ENCODE assay signal across 8 cellular contexts in genomic region chr6:28136585-28137457, GRCh38. TPM values are rescaled to one million over a fixed set of nuclear protein-coding genes. Genes with fewer than 3 reads are reported as not detected.
DNase-seq lines count a peak whose midpoint lies in the region; ATAC-seq and TF ChIP-seq lines count a peak whose summit lies in the region.

No MANE protein-coding gene starts in this region.

- H3K36me3 ChIP-seq in Caco-2 (ENCODE audit: control insufficient read depth, insufficient read depth, low read length): no peaks in the 10 kb centered on the region
- 0 out of 2 replicates have a peak, but pooled peaks cover 3% of the 10 kb centered on the region for H3K36me3 ChIP-seq in HUES6 (ENCODE audit: control insufficient read depth, insufficient read depth, low read length)
- peaks cover 8% of the 10 kb centered on the region for H3K36me3 ChIP-seq in OCI-LY3 (replicated peaks; ENCODE audit: low read depth, low read length)

- no peaks in the 10 kb centered on the region for H3K9me3 Mint-ChIP-seq in Caco-2 (ENCODE audit: unreplicated experiment)

- peak; percentile 58 for ATAC-seq in GM21423 (IDR thresholded peaks at IDR 0.05; ENCODE audit: unreplicated experiment)

- H3K4me3 ChIP-seq in Caco-2 (ENCODE audit: low read depth, low read length) (peak overlapping the region; percentile 77), HUES6 (ENCODE audit: low read depth, low read length) (peak overlapping the region; percentile 77), OCI-LY3 (ENCODE audit: low read length) (peak overlapping the region; percentile 90), epithelial cell of esophagus (ENCODE audit: low read length) (peak overlapping the region; percentile 85), mononuclear cell (ENCODE audit: low read length) (peak overlapping the region; percentile 83)

- DNase-seq in Caco-2: peak; percentile 84 to 87
- peak; percentile 60 for DNase-seq in activated T-cell treated with anti-CD3 and anti-CD28 coated beads for 4 hours
- DNase-seq in epithelial cell of esophagus (ENCODE audit: low read depth): peak; percentile 91
- DNase-seq in stimulated activated CD8-positive, alpha-beta memory T cell treated with anti-CD3 and anti-CD28 coated beads, Interleukin-2, amount 100 ng/mL, for 48 hours (ENCODE audit: low read depth in 2 of 2): peak; percentile 60 to 68

- H3K27ac ChIP-seq in HUES6 (ENCODE audit: low read depth, low read length) (peak overlapping the region; percentile 58; the same call in 1 of the 2 replicates), OCI-LY3 (ENCODE audit: low read length) (peak overlapping the region; percentile 100)

- H2AFZ ChIP-seq in OCI-LY3 (ENCODE audit: low read depth, low read length): peak overlapping the region; percentile 52

- H3K9ac ChIP-seq in HUES6 (ENCODE audit: low read length) (peak overlapping the region; percentile 88), OCI-LY3 (ENCODE audit: low read length) (peak overlapping the region; percentile 100)

- peaks cover 6% of the 10 kb centered on the region; the same call in 1 of the 2 replicates for H3K4me1 ChIP-seq in Caco-2
- peaks cover 10% of the 10 kb centered on the region; the same call in 1 of the 2 replicates for H3K4me1 ChIP-seq in HUES6 (ENCODE audit: control insufficient read depth, insufficient read depth, low read length)
- H3K4me1 ChIP-seq in OCI-LY3 (ENCODE audit: low read length): peaks cover 43% of the 10 kb centered on the region
- peaks cover 35% of the 10 kb centered on the region for H3K4me1 ChIP-seq in mononuclear cell (ENCODE audit: insufficient read depth, low read length)

- no peaks in the 10 kb centered on the region for H3K27me3 Mint-ChIP-seq in Caco-2 (ENCODE audit: insufficient read depth, unreplicated experiment)

- CTCF ChIA-PET in Caco-2 (lab: Charles Lee): interaction anchor here (0.5 to 1.4 kb wide), 4 partner anchors 32 to 421 kb away, joined by 3 to 6 read pairs (median 4); no protein-coding TSS in a partner anchor

- intact Hi-C loops in Caco-2 (cut with micrococcal nuclease; ENCODE audit: unreplicated experiment): loop anchor here (1.0 kb wide), 3 partner anchors 13 to 115 kb away; partner anchors contain the start of genes ZKSCAN4, ZNF165 and ZSCAN16

- peak overlapping the region; percentile 95 for H3K4me2 ChIP-seq in OCI-LY3 (ENCODE audit: low read length)

- peaks cover 12% of the 10 kb centered on the region for H3K36me3 Mint-ChIP-seq in Caco-2 (ENCODE audit: insufficient read depth, unreplicated experiment)

- peaks cover 56% of the 10 kb centered on the region for H3K79me2 ChIP-seq in OCI-LY3 (ENCODE audit: low read length)

- POLR2A ChIA-PET in Caco-2 (lab: Charles Lee): interaction anchor here (0.6 to 0.8 kb wide), 3 partner anchors 12 to 26 kb away, joined by 3 to 8 read pairs (median 3); partner anchors contain the start of gene ZSCAN16

- peaks cover 13% of the 10 kb centered on the region for H3K4me1 Mint-ChIP-seq in Caco-2 (ENCODE audit: low read depth, unreplicated experiment)

- H4K20me1 ChIP-seq in OCI-LY3 (ENCODE audit: insufficient read depth, low read length): peaks cover 14% of the 10 kb centered on the region

- peak overlapping the region; percentile 96 for H3K4me3 Mint-ChIP-seq in Caco-2 (ENCODE audit: unreplicated experiment)

- no TSS peak for BruUV-seq in Caco-2 (replicated peaks; lab: Mats Ljungman, UMichigan)

- H3K27me3 ChIP-seq in Caco-2 (replicated peaks; ENCODE audit: control insufficient read depth, insufficient read depth, low read length) (no peaks in the 10 kb centered on the region), HUES6 (ENCODE audit: control insufficient read depth, insufficient read depth, low read length) (peaks cover 3% of the 10 kb centered on the region; the same call in 1 of the 2 replicates), OCI-LY3 (ENCODE audit: low read depth, low read length) (no peaks in the 10 kb centered on the region), mononuclear cell (ENCODE audit: insufficient read depth, low read length) (no peaks in the 10 kb centered on the region)

- TF ChIP-seq CTCF in Caco-2 (IDR thresholded peaks at IDR 0.05; ENCODE audit: insufficient read depth in 1 of 2, low read depth in 1 of 2, low read length in 1 of 2, severe bottlenecking in 1 of 2, unreplicated experiment in 1 of 2) (no peak), OCI-LY3 (IDR thresholded peaks at IDR 0.05; ENCODE audit: low read depth, low read length) (no peak), epithelial cell of esophagus (IDR thresholded peaks at IDR 0.05; ENCODE audit: insufficient read depth, low read depth, low read length, missing control alignments) (no peak)

- H3K9me3 ChIP-seq in Caco-2 (no peaks in the 10 kb centered on the region), HUES6 (ENCODE audit: control insufficient read depth, insufficient read depth, low read depth, low read length) (no peaks in the 10 kb centered on the region), OCI-LY3 (ENCODE audit: insufficient read depth, low read length) (no peaks in the 10 kb centered on the region), mononuclear cell (ENCODE audit: low read depth, low read length) (no peaks in the 10 kb centered on the region)

- H3K27ac Mint-ChIP-seq in Caco-2 (ENCODE audit: unreplicated experiment): peak overlapping the region; percentile 93

RNA-seq across cellular contexts. Expression of gene ZKSCAN8, which starts 4.9 kb away (rescaled TPM):
- total RNA-seq in Caco-2 (2022): 15.6 and 17.0 TPM in 2 replicates
- total RNA-seq in mononuclear cell: 22.6 TPM

RNA-seq across cellular contexts. Expression of gene ZSCAN16, which starts 12.4 kb away (rescaled TPM):
- total RNA-seq in Caco-2 (2022) (5.8 and 6.7 TPM in 2 replicates), mononuclear cell (10.2 TPM)

RNA-seq across cellular contexts. Expression of gene ZNF165, which starts 56.5 kb away (rescaled TPM):
- 9.2 and 11.0 TPM in 2 replicates for total RNA-seq in Caco-2 (2022)
- total RNA-seq in mononuclear cell: 2.1 TPM

Comparison
In these comparisons a context has a peak if more than half of its experiments do, and no peak if none do; other contexts are left out.
1. Peak in every context shown above with its lines: DNase-seq, ATAC-seq, H3K4me3 ChIP-seq and H3K27ac ChIP-seq.